19 cellular contexts compared by ENCODE assay signal in the genomic region with DNA sequence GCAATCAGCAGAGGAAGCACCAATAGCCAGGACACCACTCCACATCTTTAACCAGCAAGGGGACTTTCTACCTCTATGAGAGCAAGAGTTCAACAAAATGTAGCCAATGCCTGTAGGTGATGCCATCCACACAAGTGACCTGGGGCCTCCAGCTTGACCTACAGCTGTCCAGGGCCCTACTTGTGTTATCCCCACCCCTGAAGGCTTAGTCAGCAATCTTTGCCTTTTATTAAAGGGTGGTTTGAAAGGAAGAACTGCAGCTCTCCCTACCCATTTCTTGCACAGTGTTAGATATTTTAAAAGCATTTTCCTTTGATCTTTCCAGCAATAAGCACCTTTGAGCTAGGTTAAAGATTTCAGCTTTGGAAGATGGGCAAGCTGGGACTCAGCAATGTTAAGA.
"Had no signal": no experiment of that assay in that cellular context is flagged by ENCODE, and none has a peak within 500 bp of the region (broad histone marks: within the 10 kb centered on the region; RNA-seq: fewer than 3 reads in every experiment).

No MANE protein-coding gene starts in this region.

- H3K4me3 ChIP-seq: SJSA1, SK-N-MC had no signal

- H3K4me2 ChIP-seq: KMS-11 had no signal

- H3K27ac ChIP-seq: KMS-11, SJSA1, SK-N-MC had no signal

- H3K27me3 ChIP-seq: SJSA1 had no signal

- FAIRE-seq: RCC 7860 had no signal

- H3K9me3 ChIP-seq: SJSA1 had no signal

- H3K9ac ChIP-seq: KMS-11 had no signal

- DNase-seq: IMR-90, MV-4-11, NCI-H1048, NCI-H1105, NCI-H1417, NCI-H1436 treated with DMSO at 0.1 percent for 48 hours, NCI-H1694, NCI-H1930, NCI-H2081, NCI-H2107, NCI-H2227 treated with DMSO at 0.1 percent for 48 hours, NCI-H774, Right ventricle myocardium superior, RPMI8226, SIG-M5 had no signal

- H3K36me3 ChIP-seq: SJSA1 had no signal
